In the genomic region with DNA sequence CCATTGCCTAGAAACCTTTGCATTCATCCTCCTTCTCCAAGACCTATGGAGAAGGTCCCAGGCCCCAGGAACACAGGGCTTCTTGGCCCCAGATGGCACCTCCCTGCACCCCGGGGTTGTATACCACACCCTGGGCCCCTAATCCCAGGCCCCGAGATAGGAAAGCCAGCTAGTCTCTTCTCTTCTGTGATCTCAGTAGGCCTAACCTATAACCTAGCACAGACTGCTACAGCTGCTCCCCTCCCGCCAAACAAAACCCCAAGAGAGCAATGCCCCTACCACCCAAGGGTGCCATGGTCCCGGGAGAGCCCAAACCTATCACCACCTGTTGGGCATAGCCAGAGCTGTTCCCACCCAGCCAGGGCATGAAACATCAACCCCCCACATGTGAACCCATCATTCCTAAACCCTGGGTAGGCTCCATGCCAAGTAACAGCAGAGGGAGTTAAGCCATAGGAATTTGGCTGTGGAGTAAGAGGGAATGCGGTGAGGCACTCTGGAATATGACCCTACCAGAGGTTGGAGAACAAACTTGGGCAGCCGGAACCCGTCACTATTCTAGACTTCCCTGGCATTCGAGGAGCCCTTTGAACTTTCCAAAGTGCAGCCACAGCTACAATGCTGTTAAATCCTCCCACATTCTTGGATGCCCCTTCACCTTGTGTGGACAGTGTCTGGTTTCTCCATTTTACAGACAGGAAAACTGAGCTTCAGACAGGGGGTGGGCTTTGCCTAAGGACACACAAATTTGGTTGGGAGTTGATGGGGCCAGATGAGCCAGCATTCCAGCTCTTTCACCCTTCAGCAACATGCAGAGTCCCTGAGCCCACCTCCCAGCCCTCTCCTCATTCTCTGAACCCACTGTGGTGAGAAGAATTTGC, we compare ENCODE assay signal across 12 cellular contexts. TPM values are rescaled to one million over a fixed set of nuclear protein-coding genes. Genes with fewer than 3 reads are reported as not detected.
A peak's percentile ranks its signal among the peaks of the same experiment; 100 is the strongest.
DNase-seq lines count a peak whose midpoint lies in the region; ATAC-seq, FAIRE-seq and TF ChIP-seq lines count a peak whose summit lies in the region.
"Had no signal": no experiment of that assay in that cellular context is flagged by ENCODE, and none has a peak within 500 bp of the region (broad histone marks: within the 10 kb centered on the region; RNA-seq: fewer than 3 reads in every experiment).

No MANE protein-coding gene starts in this region.

- peaks cover 12% of the 10 kb centered on the region for H3K36me3 Mint-ChIP-seq in activated CD4-positive, alpha-beta T cell treated with anti-CD3 and anti-CD28 coated beads, Interleukin-2, amount 10 ng/mL, durations not matched to agents 7 days and 5 days (ENCODE audit: low read depth)

- FAIRE-seq in GM12878 (lab: Jason Lieb, UNC) = no peak
- FAIRE-seq in small intestine (lab: Jason Lieb, UNC) = no peak

- no peak for TF ChIP-seq RAD21 in GM12878 (IDR thresholded peaks at IDR 0.05; ENCODE audit: insufficient read depth, low read depth, low read length)

- RAD21 ChIA-PET in GM12878 (lab: Charles Lee; ENCODE audit: unreplicated experiment) = interaction anchor here (1.2 to 10.0 kb wide), 5 partner anchors 9 to 18 kb away, joined by 4 to 166 read pairs (median 8); a partner anchor contains a TSS

- no peak for DNase-seq in activated CD4-positive, alpha-beta T cell treated with anti-CD3 and anti-CD28 coated beads, Interleukin-2, amount 10 ng/mL, durations not matched to agents 7 days and 5 days
- no peak for DNase-seq in activated CD4-positive, alpha-beta T cell treated with anti-CD3 and anti-CD28 coated beads for 48 hours
- no peak for DNase-seq in GM12878 (ENCODE audit: low read depth, low spot score)
- peak; percentile 52 for DNase-seq in small intestine
- no peak for DNase-seq in SW 1271 (lab: John Stamatoyannopoulos, UW)
- no peak for DNase-seq in uterus
- no peak for DNase-seq in EL
- DNase-seq: cerebellar nuclear complex, DMS53, NCI-H446 treated with DMSO at 0.1 percent for 48 hours had no signal

- BruUV-seq in GM12878 (replicated peaks; lab: Mats Ljungman, UMichigan) = no TSS peak

- H3K27me3 ChIP-seq in OCI-LY3 (ENCODE audit: low read depth, low read length) (no peaks in the 10 kb centered on the region), GM12878 (replicated peaks in 1 of 2; ENCODE audit: control insufficient read depth in 2 of 2, insufficient read depth in 2 of 2, low read length in 1 of 2) (no peaks in the 10 kb centered on the region), small intestine (ENCODE audit: control insufficient read depth in 2 of 2, insufficient read depth in 2 of 2, low read length in 2 of 2) (no peaks in the 10 kb centered on the region), uterus (no peaks in the 10 kb centered on the region)
- H3K27me3 ChIP-seq: vagina had no signal

- H3K4me2 ChIP-seq in OCI-LY3 (ENCODE audit: low read length) = peak overlapping the region; percentile 26
- H3K4me2 ChIP-seq in GM12878 (ENCODE audit: control insufficient read depth, insufficient read depth) = peak overlapping the region; percentile 76

- TF ChIP-seq EP300 in GM12878 (IDR thresholded peaks at IDR 0.05; ENCODE audit: borderline replicate concordance in 1 of 2, control insufficient read depth in 1 of 2, low read depth in 2 of 2, low read length in 2 of 2) = no peak

- no peaks in the 10 kb centered on the region for H3K36me3 ChIP-seq in OCI-LY3 (replicated peaks; ENCODE audit: low read depth, low read length)
- H3K36me3 ChIP-seq in GM12878 (ENCODE audit: control insufficient read depth in 2 of 2, insufficient read depth in 2 of 2, low read length in 1 of 2) = no peaks in the 10 kb centered on the region
- H3K36me3 ChIP-seq in small intestine (ENCODE audit: control insufficient read depth in 2 of 2, insufficient read depth in 2 of 2, low read length in 2 of 2) = no peaks in the 10 kb centered on the region
- H3K36me3 ChIP-seq in uterus = no peaks in the 10 kb centered on the region
- H3K36me3 ChIP-seq: vagina had no signal

- peaks cover 2% of the 10 kb centered on the region for H3K9me3 Mint-ChIP-seq in activated CD4-positive, alpha-beta T cell treated with anti-CD3 and anti-CD28 coated beads, Interleukin-2, amount 10 ng/mL, durations not matched to agents 7 days and 5 days

- H3K9me3 ChIP-seq in OCI-LY3 (ENCODE audit: insufficient read depth, low read length) = no peaks in the 10 kb centered on the region
- H3K9me3 ChIP-seq in GM12878 (replicated peaks; ENCODE audit: control insufficient read depth, insufficient read depth, low read length) = no peaks in the 10 kb centered on the region
- H3K9me3 ChIP-seq in small intestine (ENCODE audit: control insufficient read depth, low read depth) = no peaks in the 10 kb centered on the region
- H3K9me3 ChIP-seq in uterus = no peaks in the 10 kb centered on the region
- H3K9me3 ChIP-seq: vagina had no signal

- no peaks in the 10 kb centered on the region for H3K79me2 ChIP-seq in OCI-LY3 (ENCODE audit: low read length)
- H3K79me2 ChIP-seq in GM12878 (ENCODE audit: control insufficient read depth, insufficient read depth, low read length) = peaks cover 2% of the 10 kb centered on the region; the same call in 1 of the 2 replicates

- intact Hi-C loops in GM12878 (cut with micrococcal nuclease; ENCODE audit: unreplicated experiment) (loop anchor here (1.0 kb wide), 1 partner anchor 12 kb away; no protein-coding TSS in a partner anchor), uterus (cut with DNase I; ENCODE audit: low total_unique reads) (no loop called here)

- ATAC-seq in GM12878 = no peak

- H3K4me1 ChIP-seq in OCI-LY3 (ENCODE audit: low read length) (peaks cover 45% of the 10 kb centered on the region), GM12878 (ENCODE audit: control insufficient read depth, insufficient read depth, low read length) (peaks cover 46% of the 10 kb centered on the region), small intestine (ENCODE audit: control insufficient read depth in 2 of 2, insufficient read depth in 1 of 2, low read depth in 1 of 2, low read length in 1 of 2) (peaks cover 0 to 2% of the 10 kb centered on the region in 2 donors), uterus (no peaks in the 10 kb centered on the region)
- H3K4me1 ChIP-seq: vagina had no signal

- H3K27ac Mint-ChIP-seq in activated CD4-positive, alpha-beta T cell treated with anti-CD3 and anti-CD28 coated beads, Interleukin-2, amount 10 ng/mL, durations not matched to agents 7 days and 5 days = peak overlapping the region; percentile 92

- H3K27me3 Mint-ChIP-seq in activated CD4-positive, alpha-beta T cell treated with anti-CD3 and anti-CD28 coated beads, Interleukin-2, amount 10 ng/mL, durations not matched to agents 7 days and 5 days = no peaks in the 10 kb centered on the region

- TF ChIP-seq POLR2A in GM12878 (IDR thresholded peaks at IDR 0.05; ENCODE audit: low read depth, low read length) (no peak), uterus (IDR thresholded peaks at IDR 0.05) (no peak)

- SMC1A ChIA-PET in GM12878 (lab: Charles Lee; ENCODE audit: uncharacterized antibody, unreplicated experiment) = interaction anchor here (1.0 to 9.2 kb wide), 5 partner anchors 11 to 317 kb away, joined by 3 to 165 read pairs (median 13); a partner anchor contains a TSS

- TF ChIP-seq CTCF in OCI-LY3 (IDR thresholded peaks at IDR 0.05; ENCODE audit: low read depth, low read length) (no peak), GM12878 (IDR thresholded peaks at IDR 0.05 in 2 of 3, conservative IDR thresholded peaks at IDR 0.05 in 1 of 3; ENCODE audit: control insufficient read depth in 2 of 3, extremely low read depth in 1 of 3, insufficient read depth in 1 of 3, low read depth in 3 of 3, low read length in 3 of 3) (no peak), uterus (IDR thresholded peaks at IDR 0.05) (no peak)

- peak overlapping the region; percentile 59 for H3K4me3 Mint-ChIP-seq in activated CD4-positive, alpha-beta T cell treated with anti-CD3 and anti-CD28 coated beads, Interleukin-2, amount 10 ng/mL, durations not matched to agents 7 days and 5 days

- H3K4me3 ChIP-seq in OCI-LY3 (ENCODE audit: low read length) (no peak overlapping the region), GM12878 (no peak overlapping the region), small intestine (ENCODE audit: low read depth in 1 of 2, low read length in 2 of 2) (no peak overlapping the region), uterus (no peak overlapping the region)
- H3K4me3 ChIP-seq: vagina had no signal

- H2AFZ ChIP-seq in OCI-LY3 (ENCODE audit: low read depth, low read length) (no peak overlapping the region; the same call in 1 of the 2 replicates), GM12878 (ENCODE audit: control insufficient read depth, low read depth, low read length) (no peak overlapping the region; the same call in 1 of the 2 replicates)

- no peaks in the 10 kb centered on the region for H4K20me1 ChIP-seq in OCI-LY3 (ENCODE audit: insufficient read depth, low read length)
- no peaks in the 10 kb centered on the region for H4K20me1 ChIP-seq in GM12878 (ENCODE audit: control insufficient read depth, insufficient read depth)

- POLR2A ChIA-PET in activated CD4-positive, alpha-beta T cell treated with anti-CD3 and anti-CD28 coated beads, Interleukin-2, amount 10 ng/mL, durations not matched to agents 7 days and 5 days (lab: Charles Lee) = interaction anchor here (0.7 kb wide), 1 partner anchor 15 kb away, joined by 3 read pairs; no protein-coding TSS in a partner anchor
- POLR2A ChIA-PET in GM12878 (lab: Charles Lee) = interaction anchor here (0.5 to 10.1 kb wide), 4 partner anchors 10 to 393 kb away, joined by 3 to 169 read pairs (median 8); a partner anchor contains a TSS

- CTCF ChIA-PET in activated CD4-positive, alpha-beta T cell treated with anti-CD3 and anti-CD28 coated beads, Interleukin-2, amount 10 ng/mL, durations not matched to agents 7 days and 5 days (lab: Charles Lee) = interaction anchor here (0.9 to 3.7 kb wide), 5 partner anchors 10 to 131 kb away, joined by 3 to 12 read pairs (median 3); no protein-coding TSS in a partner anchor
- CTCF ChIA-PET in GM12878 (lab: Yijun Ruan, JAX) = interaction anchor here (1.0 to 8.5 kb wide), 4 partner anchors 8 to 13 kb away, joined by 3 to 66 read pairs (median 11); a partner anchor contains a TSS

- H3K9ac ChIP-seq in OCI-LY3 (ENCODE audit: low read length) (no peak overlapping the region; the same call in 1 of the 2 replicates), GM12878 (ENCODE audit: control insufficient read depth, insufficient read depth, low read length) (peak overlapping the region; percentile 45; the same call in 1 of the 2 replicates)

- in situ Hi-C loops in GM12878 (cut with MboI) = no loop called here

- H3K4me1 Mint-ChIP-seq in activated CD4-positive, alpha-beta T cell treated with anti-CD3 and anti-CD28 coated beads, Interleukin-2, amount 10 ng/mL, durations not matched to agents 7 days and 5 days = peaks cover 72% of the 10 kb centered on the region

- 68% methylated on average over 8 of the region's 8 CpGs for WGBS in GM12878 (ENCODE audit: insufficient coverage, insufficient replicate concordance, low lambda C conversion rate, missing lambda C conversion rate)
- WGBS in small intestine, 3 donors = 38 to 63% (median 58%) methylated on average over 7 to 8 of the region's 8 CpGs

- H3K27ac ChIP-seq in OCI-LY3 (ENCODE audit: low read length) (no peak overlapping the region), GM12878 (ENCODE audit: control insufficient read depth, insufficient read depth) (peak overlapping the region; percentile 83), small intestine (ENCODE audit: low read depth in 1 of 2, low read length in 1 of 2) (peak overlapping the region; percentile 39 to 83), uterus (no peak overlapping the region)
- H3K27ac ChIP-seq: vagina had no signal

RNA-seq across cellular contexts. Expression of a gene that starts 10.9 kb away (rescaled TPM):
- total RNA-seq in activated CD4-positive, alpha-beta T cell treated with anti-CD3 and anti-CD28 coated beads, Interleukin-2, amount 10 ng/mL, durations not matched to agents 7 days and 5 days = 100 to 1,000 TPM; 254 to 264 TPM
- total RNA-seq in GM12878 (2013; cell fraction: nucleolus; rRNA removed) = 88.3 and 101 TPM in 2 replicates
- 198 and 231 TPM in 2 replicates for total RNA-seq in GM12878 (2014; rRNA removed)
- 123 and 130 TPM in 2 replicates for total RNA-seq in GM12878 (2014; rRNA removed; fragmentation: Illumina TruSeq; extraction: Trizol)
- 183 and 191 TPM in 2 replicates for total RNA-seq in GM12878 (2021)
- polyA plus RNA-seq in GM12878 (2011; ENCODE audit: low read depth) = 67.3 TPM
- polyA plus RNA-seq in GM12878 (2011; rRNA removed) = 159 and 233 TPM in 2 replicates
- polyA plus RNA-seq in GM12878 (2011; cell fraction: cytosol; rRNA removed) = 229 and 314 TPM in 2 replicates
- polyA plus RNA-seq in GM12878 (2011; cell fraction: nucleus; rRNA removed) = 329 and 387 TPM in 2 replicates
- 109 and 113 TPM in 2 replicates for polyA plus RNA-seq in GM12878 (2012)
- 122 and 155 TPM in 2 replicates for polyA plus RNA-seq in GM12878 (2014; fragmentation: Illumina TruSeq; extraction: Trizol)
- 10 to 100 TPM; 23.1 to 39.1 TPM for polyA plus RNA-seq in GM12878 (2014; fragmentation: Nextera tagmentation; extraction: Ambion mirVana)
- polyA plus RNA-seq in GM12878 (2014; rRNA removed) = 192 and 204 TPM in 2 replicates
- polyA plus RNA-seq in GM12878 (2016; fragmentation: Nextera tagmentation; extraction: Ambion mirVana) = 100 to 1,000 TPM; 148 to 164 TPM
- 120 and 220 TPM in 2 replicates for polyA minus RNA-seq in GM12878 (2011; rRNA and poly(A)+ RNA removed)
- 77.4 and 94.2 TPM in 2 replicates for polyA minus RNA-seq in GM12878 (2011; cell fraction: cytosol; rRNA and poly(A)+ RNA removed)
- polyA minus RNA-seq in GM12878 (2011; cell fraction: nucleus; rRNA and poly(A)+ RNA removed) = 51.7 and 77.8 TPM in 2 replicates
- polyA plus RNA-seq in small intestine = 10 to 100 TPM in 1 of 3 donors, 1 to 10 TPM in 2; 3.8 to 11.1 (median 7.0) TPM
- 1 to 10 TPM in 3 of 4 donors, under 1 TPM in 1; 0.26 to 4.1 (median 2.9) TPM for total RNA-seq in uterus

RNA-seq across cellular contexts. Expression of a gene that starts 30.0 kb away (rescaled TPM):
- 1 to 10 TPM; 1.1 to 1.3 TPM for total RNA-seq in activated CD4-positive, alpha-beta T cell treated with anti-CD3 and anti-CD28 coated beads, Interleukin-2, amount 10 ng/mL, durations not matched to agents 7 days and 5 days
- total RNA-seq in GM12878 (2013; cell fraction: nucleolus; rRNA removed) = not detected in 2 replicates
- total RNA-seq in GM12878 (2014; rRNA removed) (0.17 and 0.27 TPM in 2 replicates), GM12878 (2014; rRNA removed; fragmentation: Illumina TruSeq; extraction: Trizol) (0.13 and 0.14 TPM in 2 replicates), GM12878 (2021) (0.21 and 0.27 TPM in 2 replicates), uterus (1 to 10 TPM; 2.9 to 4.6 (median 3.9) TPM)
- polyA plus RNA-seq in GM12878 (2011; ENCODE audit: low read depth) = 0.13 TPM
- polyA plus RNA-seq in GM12878 (2011; rRNA removed) (0.04 TPM in 2 replicates), GM12878 (2014; fragmentation: Illumina TruSeq; extraction: Trizol) (0.21 and 0.32 TPM in 2 replicates), GM12878 (2014; fragmentation: Nextera tagmentation; extraction: Ambion mirVana) (under 1 TPM; 0.08 to 0.26 TPM), GM12878 (2014; rRNA removed) (0.24 and 0.37 TPM in 2 replicates), GM12878 (2016; fragmentation: Nextera tagmentation; extraction: Ambion mirVana) (under 1 TPM; 0.05 to 0.06 TPM), small intestine (10 to 100 TPM; 27.0 to 80.1 (median 27.3) TPM)
- 0.05 and 0.06 TPM in 2 replicates for polyA plus RNA-seq in GM12878 (2011; cell fraction: cytosol; rRNA removed)
- 0.04 and 0.06 TPM in 2 replicates for polyA plus RNA-seq in GM12878 (2011; cell fraction: nucleus; rRNA removed)
- 0.05 and 0.07 TPM in 2 replicates for polyA plus RNA-seq in GM12878 (2012)
- not detected in 2 replicates for polyA minus RNA-seq in GM12878 (2011; rRNA and poly(A)+ RNA removed)
- polyA minus RNA-seq in GM12878 (2011; cell fraction: cytosol; rRNA and poly(A)+ RNA removed) = not detected in 2 replicates
- not detected in 2 replicates for polyA minus RNA-seq in GM12878 (2011; cell fraction: nucleus; rRNA and poly(A)+ RNA removed)

Comparison
In these comparisons a context has a peak if more than half of its experiments do, and no peak if none do; other contexts are left out.
1. H3K27ac ChIP-seq: peak in GM12878 (single experiment) and small intestine (2 of 2); none in OCI-LY3 (single experiment) and uterus (0 of 2).
2. RNA of a gene that starts 10.9 kb away (total RNA-seq): 254 to 264 TPM in activated CD4-positive, alpha-beta T cell treated with anti-CD3 and anti-CD28 coated beads, Interleukin-2, amount 10 ng/mL, durations not matched to agents 7 days and 5 days and 88.3 to 231 TPM in GM12878; 0.26 to 4.1 TPM in uterus; every median in the first group is over 10 times any median in the second.